ENCODE assay signal across 8 cellular contexts in the genomic region with DNA sequence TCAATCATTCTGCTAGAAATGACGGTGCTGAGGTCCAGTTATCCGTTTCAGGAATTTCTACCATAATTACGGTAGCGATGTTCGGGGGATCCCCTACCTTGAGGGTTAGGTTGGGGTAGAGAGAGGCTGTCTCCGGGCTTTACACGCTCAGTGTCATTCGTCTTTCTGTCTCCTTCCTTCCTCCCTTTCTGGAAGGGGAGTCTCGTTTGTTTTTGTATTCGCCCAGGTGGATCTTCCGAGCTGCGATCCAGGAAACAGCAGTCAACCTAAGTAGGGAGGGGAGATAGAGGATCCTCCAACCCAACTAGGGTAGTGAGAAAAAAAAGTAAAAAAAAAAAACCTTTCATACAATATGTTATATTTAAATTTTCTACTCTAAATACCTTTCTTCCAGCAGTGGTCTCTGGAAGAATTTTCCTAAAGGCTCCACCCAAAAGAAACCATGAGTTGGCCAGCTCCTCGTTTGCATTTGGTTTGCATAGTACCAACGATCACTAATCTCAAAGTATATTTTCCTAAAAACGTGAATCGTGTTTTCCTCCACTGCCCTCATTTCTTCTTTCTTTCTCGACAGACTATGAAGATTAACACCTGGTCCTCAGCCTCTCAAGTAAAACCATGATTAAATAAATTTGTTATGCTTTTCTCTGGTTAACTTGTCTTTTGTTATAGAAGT. TPM values are rescaled to one million over a fixed set of nuclear protein-coding genes. Genes with fewer than 3 reads are reported as not detected.
DNase-seq lines count a peak whose midpoint lies in the region; ATAC-seq and TF ChIP-seq lines count a peak whose summit lies in the region.

No MANE protein-coding gene starts in this region.

- H3K27ac Mint-ChIP-seq in activated T-cell treated with anti-CD3 and anti-CD28 coated beads, Interleukin-2, amount 50 U/mL, for 24 hours, result peak overlapping the region; percentile 91

- H3K36me3 Mint-ChIP-seq in activated T-cell treated with anti-CD3 and anti-CD28 coated beads, Interleukin-2, amount 50 U/mL, for 24 hours (ENCODE audit: low read depth), result peaks cover 7% of the 10 kb centered on the region

- H3K4me3 Mint-ChIP-seq in activated T-cell treated with anti-CD3 and anti-CD28 coated beads, Interleukin-2, amount 50 U/mL, for 24 hours, result peak overlapping the region; percentile 91

- H3K4me3 ChIP-seq in fibroblast of pulmonary artery (replicated peaks; ENCODE audit: low read depth, low read length) (peak overlapping the region; percentile 64), skeletal muscle satellite cell (ENCODE audit: low read length) (peak overlapping the region; percentile 72)

- H3K4me1 Mint-ChIP-seq in activated T-cell treated with anti-CD3 and anti-CD28 coated beads, Interleukin-2, amount 50 U/mL, for 24 hours (ENCODE audit: low read depth), result peaks cover 48% of the 10 kb centered on the region

- no peaks in the 10 kb centered on the region for H3K9me3 Mint-ChIP-seq in activated T-cell treated with anti-CD3 and anti-CD28 coated beads, Interleukin-2, amount 50 U/mL, for 24 hours

- peak overlapping the region; percentile 94 for H3K4me2 ChIP-seq in skeletal muscle satellite cell (ENCODE audit: low read length)

- DNase-seq in activated T-cell treated with anti-CD3 and anti-CD28 coated beads, Interleukin-2, amount 50 U/mL, for 24 hours, result no peak
- DNase-seq in activated T-cell treated with anti-CD3 and anti-CD28 coated beads for 4 hours, result no peak
- no peak for DNase-seq in fibroblast of pulmonary artery (ENCODE audit: low read depth)
- DNase-seq in NCI-H774 (lab: John Stamatoyannopoulos, UW), result no peak
- no peak for DNase-seq in dermis blood vessel endothelial cell

- H3K9me3 ChIP-seq in skeletal muscle satellite cell (replicated peaks; ENCODE audit: low read length), result no peaks in the 10 kb centered on the region

- TF ChIP-seq CTCF in fibroblast of pulmonary artery (IDR thresholded peaks at IDR 0.05; ENCODE audit: low read length, missing control alignments), result no peak

- peaks cover 82% of the 10 kb centered on the region for H3K27me3 ChIP-seq in skeletal muscle satellite cell (ENCODE audit: control insufficient read depth, insufficient read depth, low read length)

- no peaks in the 10 kb centered on the region for H3K36me3 ChIP-seq in skeletal muscle satellite cell (ENCODE audit: insufficient read depth, low read length)

- ATAC-seq in HG02970 (IDR thresholded peaks at IDR 0.05; ENCODE audit: low FRiP score, unreplicated experiment) (peak; percentile 27), SK-N-SH treated with all-trans-retinoic acid at 6 μM for 48 hours (peak; percentile 1)

- H3K27me3 Mint-ChIP-seq in activated T-cell treated with anti-CD3 and anti-CD28 coated beads, Interleukin-2, amount 50 U/mL, for 24 hours, result no peaks in the 10 kb centered on the region

- peaks cover 16% of the 10 kb centered on the region for H3K4me1 ChIP-seq in skeletal muscle satellite cell (ENCODE audit: control insufficient read depth, insufficient read depth, low read length)

- peak overlapping the region; percentile 7 for H3K9ac ChIP-seq in skeletal muscle satellite cell (ENCODE audit: low read depth, low read length)

TF ChIP-seq in SK-N-SH treated with all-trans-retinoic acid at 6 μM for 48 hours, 23 proteins besides CTCF, POLR2A, EP300 and RAD21:
- TF ChIP-seq, protein P1, sequence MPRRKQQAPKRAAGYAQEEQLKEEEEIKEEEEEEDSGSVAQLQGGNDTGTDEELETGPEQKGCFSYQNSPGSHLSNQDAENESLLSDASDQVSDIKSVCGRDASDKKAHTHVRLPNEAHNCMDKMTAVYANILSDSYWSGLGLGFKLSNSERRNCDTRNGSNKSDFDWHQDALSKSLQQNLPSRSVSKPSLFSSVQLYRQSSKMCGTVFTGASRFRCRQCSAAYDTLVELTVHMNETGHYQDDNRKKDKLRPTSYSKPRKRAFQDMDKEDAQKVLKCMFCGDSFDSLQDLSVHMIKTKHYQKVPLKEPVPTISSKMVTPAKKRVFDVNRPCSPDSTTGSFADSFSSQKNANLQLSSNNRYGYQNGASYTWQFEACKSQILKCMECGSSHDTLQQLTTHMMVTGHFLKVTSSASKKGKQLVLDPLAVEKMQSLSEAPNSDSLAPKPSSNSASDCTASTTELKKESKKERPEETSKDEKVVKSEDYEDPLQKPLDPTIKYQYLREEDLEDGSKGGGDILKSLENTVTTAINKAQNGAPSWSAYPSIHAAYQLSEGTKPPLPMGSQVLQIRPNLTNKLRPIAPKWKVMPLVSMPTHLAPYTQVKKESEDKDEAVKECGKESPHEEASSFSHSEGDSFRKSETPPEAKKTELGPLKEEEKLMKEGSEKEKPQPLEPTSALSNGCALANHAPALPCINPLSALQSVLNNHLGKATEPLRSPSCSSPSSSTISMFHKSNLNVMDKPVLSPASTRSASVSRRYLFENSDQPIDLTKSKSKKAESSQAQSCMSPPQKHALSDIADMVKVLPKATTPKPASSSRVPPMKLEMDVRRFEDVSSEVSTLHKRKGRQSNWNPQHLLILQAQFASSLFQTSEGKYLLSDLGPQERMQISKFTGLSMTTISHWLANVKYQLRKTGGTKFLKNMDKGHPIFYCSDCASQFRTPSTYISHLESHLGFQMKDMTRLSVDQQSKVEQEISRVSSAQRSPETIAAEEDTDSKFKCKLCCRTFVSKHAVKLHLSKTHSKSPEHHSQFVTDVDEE (CRISPR knock-in tag; IDR thresholded peaks at IDR 0.05), result no peak
- TF ChIP-seq ZFP3 (CRISPR knock-in tag; IDR thresholded peaks at IDR 0.05) (no peak), ARNTL (CRISPR knock-in tag; IDR thresholded peaks at IDR 0.05; ENCODE audit: borderline replicate concordance, low read depth) (no peak), ISL1 (CRISPR knock-in tag; IDR thresholded peaks at IDR 0.05) (no peak), ZC3H10 (CRISPR knock-in tag; IDR thresholded peaks at IDR 0.05) (no peak), ESRRG (CRISPR knock-in tag; IDR thresholded peaks at IDR 0.05) (no peak), TOX (CRISPR knock-in tag; IDR thresholded peaks at IDR 0.05; ENCODE audit: borderline replicate concordance) (no peak), ZNF70 (CRISPR knock-in tag; IDR thresholded peaks at IDR 0.05) (no peak), ZNF565 (CRISPR knock-in tag; conservative IDR thresholded peaks at IDR 0.05; ENCODE audit: low read depth) (no peak), ZFP30 (CRISPR knock-in tag; IDR thresholded peaks at IDR 0.05) (no peak), RARB (CRISPR knock-in tag; IDR thresholded peaks at IDR 0.05) (no peak), GLIS3 (CRISPR knock-in tag; IDR thresholded peaks at IDR 0.05) (no peak), TCF4 (CRISPR knock-in tag; IDR thresholded peaks at IDR 0.05; ENCODE audit: borderline replicate concordance) (no peak), OSR1 (CRISPR knock-in tag; IDR thresholded peaks at IDR 0.05) (no peak), SNAI2 (CRISPR knock-in tag; IDR thresholded peaks at IDR 0.05) (no peak)
- TF ChIP-seq, protein P2, sequence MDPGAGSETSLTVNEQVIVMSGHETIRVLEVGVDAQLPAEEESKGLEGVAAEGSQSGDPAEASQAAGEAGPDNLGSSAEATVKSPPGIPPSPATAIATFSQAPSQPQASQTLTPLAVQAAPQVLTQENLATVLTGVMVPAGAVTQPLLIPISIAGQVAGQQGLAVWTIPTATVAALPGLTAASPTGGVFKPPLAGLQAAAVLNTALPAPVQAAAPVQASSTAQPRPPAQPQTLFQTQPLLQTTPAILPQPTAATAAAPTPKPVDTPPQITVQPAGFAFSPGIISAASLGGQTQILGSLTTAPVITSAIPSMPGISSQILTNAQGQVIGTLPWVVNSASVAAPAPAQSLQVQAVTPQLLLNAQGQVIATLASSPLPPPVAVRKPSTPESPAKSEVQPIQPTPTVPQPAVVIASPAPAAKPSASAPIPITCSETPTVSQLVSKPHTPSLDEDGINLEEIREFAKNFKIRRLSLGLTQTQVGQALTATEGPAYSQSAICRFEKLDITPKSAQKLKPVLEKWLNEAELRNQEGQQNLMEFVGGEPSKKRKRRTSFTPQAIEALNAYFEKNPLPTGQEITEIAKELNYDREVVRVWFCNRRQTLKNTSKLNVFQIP (CRISPR knock-in tag; IDR thresholded peaks at IDR 0.05; ENCODE audit: borderline replicate concordance, low read depth), result no peak
- TF ChIP-seq, protein P3, sequence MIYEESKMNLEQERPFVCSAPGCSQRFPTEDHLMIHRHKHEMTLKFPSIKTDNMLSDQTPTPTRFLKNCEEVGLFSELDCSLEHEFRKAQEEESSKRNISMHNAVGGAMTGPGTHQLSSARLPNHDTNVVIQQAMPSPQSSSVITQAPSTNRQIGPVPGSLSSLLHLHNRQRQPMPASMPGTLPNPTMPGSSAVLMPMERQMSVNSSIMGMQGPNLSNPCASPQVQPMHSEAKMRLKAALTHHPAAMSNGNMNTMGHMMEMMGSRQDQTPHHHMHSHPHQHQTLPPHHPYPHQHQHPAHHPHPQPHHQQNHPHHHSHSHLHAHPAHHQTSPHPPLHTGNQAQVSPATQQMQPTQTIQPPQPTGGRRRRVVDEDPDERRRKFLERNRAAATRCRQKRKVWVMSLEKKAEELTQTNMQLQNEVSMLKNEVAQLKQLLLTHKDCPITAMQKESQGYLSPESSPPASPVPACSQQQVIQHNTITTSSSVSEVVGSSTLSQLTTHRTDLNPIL (CRISPR knock-in tag; IDR thresholded peaks at IDR 0.05; ENCODE audit: low read depth), result no peak
- TF ChIP-seq, protein P4, sequence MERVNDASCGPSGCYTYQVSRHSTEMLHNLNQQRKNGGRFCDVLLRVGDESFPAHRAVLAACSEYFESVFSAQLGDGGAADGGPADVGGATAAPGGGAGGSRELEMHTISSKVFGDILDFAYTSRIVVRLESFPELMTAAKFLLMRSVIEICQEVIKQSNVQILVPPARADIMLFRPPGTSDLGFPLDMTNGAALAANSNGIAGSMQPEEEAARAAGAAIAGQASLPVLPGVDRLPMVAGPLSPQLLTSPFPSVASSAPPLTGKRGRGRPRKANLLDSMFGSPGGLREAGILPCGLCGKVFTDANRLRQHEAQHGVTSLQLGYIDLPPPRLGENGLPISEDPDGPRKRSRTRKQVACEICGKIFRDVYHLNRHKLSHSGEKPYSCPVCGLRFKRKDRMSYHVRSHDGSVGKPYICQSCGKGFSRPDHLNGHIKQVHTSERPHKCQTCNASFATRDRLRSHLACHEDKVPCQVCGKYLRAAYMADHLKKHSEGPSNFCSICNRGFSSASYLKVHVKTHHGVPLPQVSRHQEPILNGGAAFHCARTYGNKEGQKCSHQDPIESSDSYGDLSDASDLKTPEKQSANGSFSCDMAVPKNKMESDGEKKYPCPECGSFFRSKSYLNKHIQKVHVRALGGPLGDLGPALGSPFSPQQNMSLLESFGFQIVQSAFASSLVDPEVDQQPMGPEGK (CRISPR knock-in tag; IDR thresholded peaks at IDR 0.05; ENCODE audit: borderline replicate concordance), result no peak

RNA-seq across cellular contexts. Expression of a gene that starts 0.6 kb away (rescaled TPM):
- 2.8 and 3.5 TPM in 2 replicates for total RNA-seq in skeletal muscle satellite cell (2012; rRNA removed)
- total RNA-seq in dermis blood vessel endothelial cell, result 29.3 and 37.3 TPM in 2 replicates

RNA-seq across cellular contexts. Expression of a gene that starts 21.0 kb away (rescaled TPM):
- total RNA-seq in skeletal muscle satellite cell (2012; rRNA removed), result 15.1 and 21.5 TPM in 2 replicates
- total RNA-seq in dermis blood vessel endothelial cell, result 19.3 and 30.8 TPM in 2 replicates
